ENCODE assay signal across 1 cellular context in the genomic region with DNA sequence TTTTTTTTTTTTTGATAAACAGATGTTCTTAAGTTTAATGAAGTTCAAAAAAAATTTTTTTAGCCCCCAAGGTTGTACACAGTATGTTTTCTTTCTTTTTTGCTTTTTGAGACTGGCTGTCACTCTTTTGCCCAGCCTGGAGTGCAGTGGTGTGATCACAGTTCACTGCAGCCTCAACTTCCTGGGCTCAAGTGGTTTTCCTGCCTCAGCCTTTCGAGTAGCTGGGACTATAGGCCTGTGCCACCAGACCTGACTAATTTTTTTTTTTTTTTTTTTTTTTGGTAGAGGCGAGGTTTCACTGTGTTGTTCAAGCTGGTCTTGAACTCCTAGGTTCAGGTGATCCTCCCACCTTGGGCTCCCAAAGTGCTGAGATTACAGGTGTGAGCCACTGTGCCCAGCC.
TF ChIP-seq lines count a peak whose summit lies in the region.

No MANE protein-coding gene starts in this region.

TF ChIP-seq in HEK293, 187 proteins besides CTCF, POLR2A, EP300 and RAD21:
- TF ChIP-seq ZNF18 (tag by site-specific recombination; IDR thresholded peaks at IDR 0.05) (0 out of 2 replicates have a peak, but pooled peaks have one; percentile 20), ZNF654 (tag by site-specific recombination; IDR thresholded peaks at IDR 0.05; ENCODE audit: low read depth) (no peak)
TF ChIP-seq in HEK293: peak in this region for 1.
